Comparison of ENCODE assay signal across 8 cellular contexts in the genomic region with DNA sequence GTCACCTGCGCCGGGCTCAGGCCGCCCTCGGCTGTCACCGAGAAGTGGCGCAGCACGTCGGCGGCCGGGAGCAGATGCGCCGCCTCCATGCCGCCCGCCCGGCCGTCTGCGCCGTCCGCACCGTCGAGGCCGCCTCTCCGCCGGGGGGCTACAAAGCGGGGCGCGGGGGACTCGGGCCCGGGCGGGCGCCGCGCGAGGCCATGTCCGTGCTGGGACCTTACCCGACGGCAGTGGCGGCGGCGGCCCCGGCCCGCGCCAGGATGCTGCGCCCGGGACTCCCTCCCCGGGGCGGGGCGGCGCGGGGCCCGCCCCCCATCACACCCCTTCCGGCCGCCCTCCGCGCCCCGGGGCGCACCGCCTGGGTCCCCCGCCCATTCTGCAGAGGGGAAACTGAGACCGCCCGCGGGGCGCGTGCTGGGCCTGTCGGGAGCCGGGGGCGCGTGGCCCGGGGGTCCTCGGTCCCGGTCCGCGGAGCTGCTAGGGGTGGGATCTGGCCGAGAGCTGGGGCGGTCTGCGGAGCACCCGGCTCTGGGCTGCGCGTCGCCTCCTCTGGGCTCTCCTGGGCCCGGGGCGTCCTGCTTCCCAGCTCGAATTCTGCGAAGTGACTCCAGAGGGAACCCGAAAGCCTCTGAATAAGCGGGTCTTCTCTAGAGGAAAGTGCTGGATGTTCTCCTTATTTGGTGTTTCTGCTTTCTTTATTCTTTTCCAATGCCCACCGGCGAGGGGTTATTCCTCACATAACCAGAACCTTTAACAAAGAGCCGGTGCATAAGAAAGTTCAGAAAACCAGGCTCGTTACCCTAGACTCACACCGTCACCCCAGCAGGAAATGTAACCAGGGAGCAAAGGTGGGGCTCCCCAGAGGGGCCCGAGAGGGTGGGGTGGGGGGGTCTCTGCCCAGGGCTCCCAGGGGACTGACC. TPM values are rescaled to one million over a fixed set of nuclear protein-coding genes. Genes with fewer than 3 reads are reported as not detected.
DNase-seq lines count a peak whose midpoint lies in the region; ATAC-seq, FAIRE-seq and TF ChIP-seq lines count a peak whose summit lies in the region.

A gene (minus strand): TSS at position 235 of the 920 bp plus-strand sequence. CDS start 146 bp downstream, at position 89.

- H3K23ac ChIP-seq in mesendoderm (ENCODE audit: low read length), result peak within 1 kb of the TSS; percentile 45

- CTCF ChIA-PET in A549 (lab: Yijun Ruan, JAX), result interaction anchor here (0.6 to 5.9 kb wide), 20 partner anchors 10 to 291 kb away, joined by 3 to 32 read pairs (median 3); no protein-coding TSS in a partner anchor
- CTCF ChIA-PET in WTC11 (lab: Charles Lee), result interaction anchor here (0.6 to 3.6 kb wide), 22 partner anchors 8 to 235 kb away, joined by 3 to 39 read pairs (median 6); a partner anchor contains a TSS

- no peak for TF ChIP-seq RAD21 in A549 (conservative IDR thresholded peaks at IDR 0.05 in 1 of 2, IDR thresholded peaks at IDR 0.05 in 1 of 2)

- H4K5ac ChIP-seq in mesendoderm (ENCODE audit: low read length), result no peak within 1 kb of the TSS

- peaks cover 32% of the 10 kb centered on the region for H3K4me1 ChIP-seq in A549
- peaks cover 4% of the 10 kb centered on the region for H3K4me1 ChIP-seq in mesendoderm (ENCODE audit: control insufficient read depth, low read depth, low read length)

- no peaks in the 10 kb centered on the region for H3K9me3 ChIP-seq in A549

- no peak for TF ChIP-seq CTCF in A549 (IDR thresholded peaks at IDR 0.05)
- no peak for TF ChIP-seq CTCF in WTC11 (IDR thresholded peaks at IDR 0.05)
- TF ChIP-seq CTCF in cardiac fibroblast (IDR thresholded peaks at IDR 0.05; ENCODE audit: low read depth, low read length), result no peak

- H3K4me3 Mint-ChIP-seq in WTC11, result peak within 1 kb of the TSS; percentile 79

- peaks cover 12% of the 10 kb centered on the region for H3K27me3 Mint-ChIP-seq in WTC11 (ENCODE audit: low read depth)

- H3K27ac ChIP-seq in A549 (peak within 1 kb of the TSS; percentile 74 to 86), mesendoderm (ENCODE audit: low read depth, low read length) (no peak within 1 kb of the TSS)

- no peaks in the 10 kb centered on the region for H3K79me1 ChIP-seq in mesendoderm (ENCODE audit: low read length)

- H3K4me3 ChIP-seq in A549 (peak within 1 kb of the TSS; percentile 55), cardiac fibroblast (replicated peaks in 1 of 2; ENCODE audit: low read depth in 2 of 2, low read length in 2 of 2) (peak within 1 kb of the TSS; percentile 29 to 48), mesendoderm (ENCODE audit: low read length) (peak within 1 kb of the TSS; percentile 9)

- 5% methylated on average over 18 of the region's 92 CpGs for WGBS in A549 (ENCODE audit: missing lambda C conversion rate)
- WGBS in mesendoderm (ENCODE audit: extremely low coverage, insufficient coverage, low lambda C conversion rate), result no CpG with 5 or more reads among the region's 92 CpGs

- H3K36me3 ChIP-seq in mesendoderm (ENCODE audit: control insufficient read depth, insufficient read depth, low read length), result no peaks in the 10 kb centered on the region

- no peaks in the 10 kb centered on the region for H3K36me3 Mint-ChIP-seq in WTC11

- peak within 1 kb of the TSS; percentile 92; the same call in 1 of the 2 replicates for H3K27ac Mint-ChIP-seq in WTC11

- TF ChIP-seq EP300 in A549 (IDR thresholded peaks at IDR 0.05), result no peak

- POLR2A ChIA-PET in A549 (lab: Yijun Ruan, JAX) (interaction anchor here (0.9 to 1.8 kb wide), 7 partner anchors 11 to 179 kb away, joined by 3 to 14 read pairs (median 4); a partner anchor contains a TSS), WTC11 (lab: Charles Lee) (interaction anchor here (1.1 to 1.9 kb wide), 6 partner anchors 8 to 179 kb away, joined by 3 to 5 read pairs (median 4); a partner anchor contains a TSS)

- no peak within 1 kb of the TSS for H2BK120ac ChIP-seq in mesendoderm (ENCODE audit: low read depth, low read length)

- H3K9me3 Mint-ChIP-seq in WTC11, result no peaks in the 10 kb centered on the region

- peaks cover 7% of the 10 kb centered on the region for H3K27me3 ChIP-seq in mesendoderm (ENCODE audit: insufficient read depth, low read length, poor library complexity)

- H3K4me1 Mint-ChIP-seq in WTC11, result peaks cover 40% of the 10 kb centered on the region

- H2BK15ac ChIP-seq in mesendoderm (replicated peaks; ENCODE audit: low read depth), result no peak within 1 kb of the TSS

- H2BK5ac ChIP-seq in mesendoderm (ENCODE audit: low read length), result no peak within 1 kb of the TSS

- ATAC-seq in A549 (peak; percentile 72 to 78), GM18868 (IDR thresholded peaks at IDR 0.05; ENCODE audit: unreplicated experiment) (peak; percentile 53), HG03460 (IDR thresholded peaks at IDR 0.05; ENCODE audit: unreplicated experiment) (peak; percentile 32), WTC11 (peak; percentile 58)

- TF ChIP-seq POLR2A in A549 (IDR thresholded peaks at IDR 0.05; ENCODE audit: low read length), result peak; percentile 43

- H3K4me2 ChIP-seq in A549 (peak within 1 kb of the TSS; percentile 92), mesendoderm (ENCODE audit: low read length) (peak within 1 kb of the TSS; percentile 59)

- DNase-seq in A549 (ENCODE audit: low read depth in 1 of 2, low spot score in 1 of 2) (peak in 1 of 2 experiments; percentile 69), WTC11 (ENCODE audit: low spot score) (peak; percentile 52), cardiac fibroblast (ENCODE audit: low read depth in 2 of 2) (no peak), mesendoderm (peak; percentile 39), DMS153 treated with DMSO at 0.1 percent for 48 hours (lab: John Stamatoyannopoulos, UW; ENCODE audit: unreplicated experiment) (no peak)
- peak; percentile 34 to 62 for DNase-seq in stimulated activated CD8-positive, alpha-beta memory T cell treated with anti-CD3 and anti-CD28 coated beads, Interleukin-7, amount 100 ng/mL, for 48 hours (ENCODE audit: extremely low read depth in 1 of 2, low read depth in 1 of 2)

- peak within 1 kb of the TSS; percentile 22 for H3K18ac ChIP-seq in mesendoderm (ENCODE audit: low read length)

- peak within 1 kb of the TSS; percentile 56 for H3K9ac ChIP-seq in mesendoderm (ENCODE audit: low read length)

- no peak within 1 kb of the TSS for H3K4ac ChIP-seq in mesendoderm (ENCODE audit: low read depth, low read length)

- no peak within 1 kb of the TSS for H4K8ac ChIP-seq in mesendoderm (ENCODE audit: low read depth, low read length)

- no peak within 1 kb of the TSS for H2AK5ac ChIP-seq in mesendoderm (ENCODE audit: low read length)

- no peak for FAIRE-seq in A549 (lab: Jason Lieb, UNC)

- no peaks in the 10 kb centered on the region for H3K79me2 ChIP-seq in mesendoderm (ENCODE audit: control insufficient read depth, insufficient read depth, low read length)

- H3K56ac ChIP-seq in mesendoderm (ENCODE audit: low read length), result peak within 1 kb of the TSS; percentile 80

TF ChIP-seq in A549, 52 proteins besides CTCF, POLR2A, EP300 and RAD21 (continues in another document):
- TF ChIP-seq RNF2 (IDR thresholded peaks at IDR 0.05; ENCODE audit: borderline replicate concordance, low read depth), result peak; percentile 80; the same call in 1 of the 2 replicates
- TF ChIP-seq, protein P1, sequence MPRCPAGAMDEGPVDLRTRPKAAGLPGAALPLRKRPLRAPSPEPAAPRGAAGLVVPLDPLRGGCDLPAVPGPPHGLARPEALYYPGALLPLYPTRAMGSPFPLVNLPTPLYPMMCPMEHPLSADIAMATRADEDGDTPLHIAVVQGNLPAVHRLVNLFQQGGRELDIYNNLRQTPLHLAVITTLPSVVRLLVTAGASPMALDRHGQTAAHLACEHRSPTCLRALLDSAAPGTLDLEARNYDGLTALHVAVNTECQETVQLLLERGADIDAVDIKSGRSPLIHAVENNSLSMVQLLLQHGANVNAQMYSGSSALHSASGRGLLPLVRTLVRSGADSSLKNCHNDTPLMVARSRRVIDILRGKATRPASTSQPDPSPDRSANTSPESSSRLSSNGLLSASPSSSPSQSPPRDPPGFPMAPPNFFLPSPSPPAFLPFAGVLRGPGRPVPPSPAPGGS (IDR thresholded peaks at IDR 0.05), result 0 out of 3 replicates have a peak, but pooled peaks have one; percentile 28
- no peak for TF ChIP-seq TFCP2L1 (CRISPR knock-in tag; IDR thresholded peaks at IDR 0.05)
- TF ChIP-seq SREBF2 (IDR thresholded peaks at IDR 0.05), result no peak

TF ChIP-seq in WTC11, 78 proteins besides CTCF, POLR2A, EP300 and RAD21:
- TF ChIP-seq ZNF423 (CRISPR knock-in tag; IDR thresholded peaks at IDR 0.05) (peak; percentile 89), JUN (CRISPR knock-in tag; IDR thresholded peaks at IDR 0.05) (no peak), SP1 (CRISPR knock-in tag; conservative IDR thresholded peaks at IDR 0.05) (peak; percentile 53), TP53 (CRISPR knock-in tag; IDR thresholded peaks at IDR 0.05) (peak; percentile 51; the same call in 1 of the 2 replicates), RELA (CRISPR knock-in tag; IDR thresholded peaks at IDR 0.05; ENCODE audit: borderline replicate concordance) (0 out of 2 replicates have a peak, but pooled peaks have one; percentile 24)
- TF ChIP-seq, protein P2, sequence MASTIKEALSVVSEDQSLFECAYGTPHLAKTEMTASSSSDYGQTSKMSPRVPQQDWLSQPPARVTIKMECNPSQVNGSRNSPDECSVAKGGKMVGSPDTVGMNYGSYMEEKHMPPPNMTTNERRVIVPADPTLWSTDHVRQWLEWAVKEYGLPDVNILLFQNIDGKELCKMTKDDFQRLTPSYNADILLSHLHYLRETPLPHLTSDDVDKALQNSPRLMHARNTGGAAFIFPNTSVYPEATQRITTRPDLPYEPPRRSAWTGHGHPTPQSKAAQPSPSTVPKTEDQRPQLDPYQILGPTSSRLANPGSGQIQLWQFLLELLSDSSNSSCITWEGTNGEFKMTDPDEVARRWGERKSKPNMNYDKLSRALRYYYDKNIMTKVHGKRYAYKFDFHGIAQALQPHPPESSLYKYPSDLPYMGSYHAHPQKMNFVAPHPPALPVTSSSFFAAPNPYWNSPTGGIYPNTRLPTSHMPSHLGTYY (CRISPR knock-in tag; IDR thresholded peaks at IDR 0.05), result no peak

RNA-seq across cellular contexts. Expression of the gene that starts here (rescaled TPM):
- polyA plus RNA-seq in A549 (2011; rRNA removed) (5.5 and 6.3 TPM in 2 replicates), A549 (2017; fragmentation: RNase III; extraction: RNeasy Plus Mini Kit Qiagen cat#74134 plus additional on column Dnase treatment) (2.5 to 4.1 TPM (median 3.1 TPM) in 3 replicates)
- polyA plus RNA-seq in A549 (2012; cell fraction: cytosol; rRNA removed), result 4.0 and 5.4 TPM in 2 replicates
- polyA plus RNA-seq in A549 (2012; cell fraction: nucleus; rRNA removed), result 14.8 and 16.2 TPM in 2 replicates
- 5.7 and 7.4 TPM in 2 replicates for polyA minus RNA-seq in A549 (2011; rRNA and poly(A)+ RNA removed)
- 35.6 to 39.1 TPM (median 37.8 TPM) in 3 replicates for total RNA-seq in WTC11 (2021)
- polyA plus RNA-seq in mesendoderm (2013, experiment 1 of 2), result 7.6 TPM
- polyA plus RNA-seq in mesendoderm (2013, experiment 2 of 2), result 7.5 TPM

Comparison
In these comparisons a context has a peak if more than half of its experiments do, and no peak if none do; other contexts are left out.
1. DNase-seq: peak in WTC11 (single experiment), mesendoderm (single experiment) and stimulated activated CD8-positive, alpha-beta memory T cell treated with anti-CD3 and anti-CD28 coated beads, Interleukin-7, amount 100 ng/mL, for 48 hours (2 of 2); none in cardiac fibroblast (0 of 2) and DMS153 treated with DMSO at 0.1 percent for 48 hours (single experiment).
2. Peak in every context shown above with its lines, with median percentiles within 50 percentile points of each other: ATAC-seq and H3K4me3 ChIP-seq.